Comparison of ENCODE assay signal across 18 cellular contexts in the genomic region with DNA sequence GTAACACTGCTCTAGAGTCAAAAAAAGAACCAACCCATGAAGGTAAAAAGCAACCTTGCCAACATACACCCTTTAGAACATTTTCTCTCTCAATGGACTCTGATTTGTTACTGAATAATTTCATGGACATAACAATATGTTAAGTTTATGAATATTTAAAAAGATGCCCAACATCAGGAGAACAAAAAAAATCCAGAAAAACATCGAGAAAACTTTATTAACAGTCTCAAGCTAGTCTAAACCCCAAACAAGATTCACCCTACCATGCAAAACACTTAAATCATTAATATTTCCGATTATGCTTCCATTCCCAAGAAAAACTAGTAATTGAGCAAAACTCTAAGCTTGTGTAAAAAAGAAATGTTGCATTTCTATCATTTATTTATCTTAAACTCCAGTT. TPM values are rescaled to one million over a fixed set of nuclear protein-coding genes. Genes with fewer than 3 reads are reported as not detected.
DNase-seq lines count a peak whose midpoint lies in the region; ATAC-seq, FAIRE-seq and TF ChIP-seq lines count a peak whose summit lies in the region.
"Had no signal": no experiment of that assay in that cellular context is flagged by ENCODE, and none has a peak within 500 bp of the region (broad histone marks: within the 10 kb centered on the region; RNA-seq: fewer than 3 reads in every experiment).

No MANE protein-coding gene starts in this region.

- peaks cover 3% of the 10 kb centered on the region for H3K27me3 Mint-ChIP-seq in neural progenitor cell (ENCODE audit: insufficient read depth, low read depth)
- H3K27me3 Mint-ChIP-seq in naive thymus-derived CD4-positive, alpha-beta T cell, result no peaks in the 10 kb centered on the region
- no peaks in the 10 kb centered on the region for H3K27me3 Mint-ChIP-seq in activated naive CD8-positive, alpha-beta T cell treated with anti-CD3 and anti-CD28 coated beads, Interleukin-2, amount 50 U/mL, for 24 hours
- H3K27me3 Mint-ChIP-seq: CD4-positive, CD25-positive, alpha-beta regulatory T cell had no signal

- H2AFZ ChIP-seq in OCI-LY1 (ENCODE audit: low read length), result no peak overlapping the region
- no peak overlapping the region for H2AFZ ChIP-seq in K562 (ENCODE audit: low read depth, low read length)
- H2AFZ ChIP-seq in neural progenitor cell (replicated peaks), result no peak overlapping the region

- H3K36me3 ChIP-seq in BLaER1 treated with 17β-estradiol and CSF1 and Interleukin-3, amounts not matched to agents 10 nM and 100 nM, result peaks cover 0 to 11% (median 3%) of the 10 kb centered on the region in 11 experiments; a peak in 6 of 22 replicates
- H3K36me3 ChIP-seq in OCI-LY1 (ENCODE audit: insufficient read depth, low read length) (peaks cover 42% of the 10 kb centered on the region), K562 (ENCODE audit: control insufficient read depth, insufficient read depth, low read length) (0 out of 3 replicates have a peak, but pooled peaks cover 2% of the 10 kb centered on the region), neural progenitor cell (no peaks in the 10 kb centered on the region)
- no peaks in the 10 kb centered on the region for H3K36me3 ChIP-seq in naive thymus-derived CD4-positive, alpha-beta T cell (ENCODE audit: control insufficient read depth in 2 of 3, insufficient read depth in 3 of 3, low read length in 3 of 3)

- no TSS peak for BruUV-seq in K562 (replicated peaks; lab: Mats Ljungman, UMichigan)

- H3F3A ChIP-seq in OCI-LY1 (ENCODE audit: insufficient read depth, low read length) (no peaks in the 10 kb centered on the region), neural progenitor cell (ENCODE audit: low read depth) (peaks cover 13% of the 10 kb centered on the region)

- in situ Hi-C loops in K562 (cut with MboI), result no loop called here

- peaks cover 4% of the 10 kb centered on the region for H3K9me3 Mint-ChIP-seq in neural progenitor cell
- H3K9me3 Mint-ChIP-seq in naive thymus-derived CD4-positive, alpha-beta T cell, result peaks cover 0 to 7% (median 0%) of the 10 kb centered on the region in 11 donors
- peaks cover 10% of the 10 kb centered on the region for H3K9me3 Mint-ChIP-seq in activated naive CD8-positive, alpha-beta T cell treated with anti-CD3 and anti-CD28 coated beads, Interleukin-2, amount 50 U/mL, for 24 hours

- H3K9me3 ChIP-seq in BLaER1 treated with 17β-estradiol and CSF1 and Interleukin-3, amounts not matched to agents 10 nM and 100 nM (replicated peaks in 1 of 11), result peaks cover 11 to 28% (median 20%) of the 10 kb centered on the region in 11 experiments
- H3K9me3 ChIP-seq in OCI-LY1 (ENCODE audit: low read length), result peaks cover 4% of the 10 kb centered on the region; the same call in 1 of the 2 replicates
- H3K9me3 ChIP-seq in K562 (replicated peaks; ENCODE audit: control insufficient read depth, insufficient read depth, low read depth, low read length), result no peaks in the 10 kb centered on the region
- H3K9me3 ChIP-seq in neural progenitor cell (ENCODE audit: low read depth), result no peaks in the 10 kb centered on the region
- H3K9me3 ChIP-seq in naive thymus-derived CD4-positive, alpha-beta T cell (ENCODE audit: control insufficient read depth in 2 of 3, low read length in 3 of 3), result no peaks in the 10 kb centered on the region
- H3K9me3 ChIP-seq: A549, Caco-2 had no signal

- 0 out of 22 replicates have a peak, but pooled peaks cover 0 to 10% (median 0%) of the 10 kb centered on the region in 11 experiments for H4K20me1 ChIP-seq in BLaER1 treated with 17β-estradiol and CSF1 and Interleukin-3, amounts not matched to agents 10 nM and 100 nM
- H4K20me1 ChIP-seq in OCI-LY1 (ENCODE audit: insufficient read depth, low read length), result no peaks in the 10 kb centered on the region
- no peaks in the 10 kb centered on the region for H4K20me1 ChIP-seq in K562 (replicated peaks; ENCODE audit: control insufficient read depth, insufficient read depth, low read length)
- H4K20me1 ChIP-seq in neural progenitor cell (ENCODE audit: low read depth), result no peaks in the 10 kb centered on the region

- H3K4me2 ChIP-seq in BLaER1 treated with 17β-estradiol and CSF1 and Interleukin-3, amounts not matched to agents 10 nM and 100 nM, result peak overlapping the region; percentile 54 to 91 (median 80)
- peak overlapping the region; percentile 38 for H3K4me2 ChIP-seq in OCI-LY1 (ENCODE audit: low read length)
- no peak overlapping the region for H3K4me2 ChIP-seq in K562 (ENCODE audit: insufficient read depth, low read length)
- H3K4me2 ChIP-seq in neural progenitor cell, result no peak overlapping the region
- H3K4me2 ChIP-seq: A549 had no signal

- no peak for DNase-seq in K562 (ENCODE audit: extremely low read depth in 1 of 4, low spot score in 3 of 4)
- DNase-seq in neural progenitor cell (ENCODE audit: low spot score), result no peak
- DNase-seq in naive thymus-derived CD4-positive, alpha-beta T cell, result no peak
- DNase-seq in activated naive CD8-positive, alpha-beta T cell treated with anti-CD3 and anti-CD28 coated beads, Interleukin-2, amount 50 U/mL, for 24 hours, result no peak
- no peak for DNase-seq in AG08395 (ENCODE audit: low spot score)
- DNase-seq: Caco-2; CD4-positive, CD25-positive, alpha-beta regulatory T cell; DMS153; GOT3; KG1; NCI-H1436; NCI-H2029 treated with DMSO at 0.1 percent for 48 hours; NCI-H2171 treated with DMSO at 0.1 percent for 48 hours; NCI-H748 treated with DMSO at 0.1 percent for 48 hours had no signal

- H3K36me3 Mint-ChIP-seq in neural progenitor cell, result peaks cover 7% of the 10 kb centered on the region
- H3K36me3 Mint-ChIP-seq in naive thymus-derived CD4-positive, alpha-beta T cell, result peaks cover 0 to 39% (median 18%) of the 10 kb centered on the region in 5 donors
- peaks cover 53% of the 10 kb centered on the region for H3K36me3 Mint-ChIP-seq in activated naive CD8-positive, alpha-beta T cell treated with anti-CD3 and anti-CD28 coated beads, Interleukin-2, amount 50 U/mL, for 24 hours (ENCODE audit: low read depth)

- H3K9me1 ChIP-seq in K562 (ENCODE audit: control insufficient read depth, insufficient read depth, low read length), result no peaks in the 10 kb centered on the region

- no peak for TF ChIP-seq EP300 in K562 (IDR thresholded peaks at IDR 0.05; ENCODE audit: low read length)

- no peak for TF ChIP-seq RAD21 in K562 (CRISPR knock-in tag; conservative IDR thresholded peaks at IDR 0.05 in 1 of 2, IDR thresholded peaks at IDR 0.05 in 1 of 2)

- H3K4me1 Mint-ChIP-seq in neural progenitor cell, result peaks cover 44% of the 10 kb centered on the region
- H3K4me1 Mint-ChIP-seq in naive thymus-derived CD4-positive, alpha-beta T cell, result peaks cover 8 to 63% (median 29%) of the 10 kb centered on the region in 7 donors
- peaks cover 75% of the 10 kb centered on the region for H3K4me1 Mint-ChIP-seq in activated naive CD8-positive, alpha-beta T cell treated with anti-CD3 and anti-CD28 coated beads, Interleukin-2, amount 50 U/mL, for 24 hours

- CTCF ChIA-PET in K562 (lab: Yijun Ruan, JAX; ENCODE audit: low intra/inter-chr PET ratio), result no interaction called here
- CTCF ChIA-PET in naive thymus-derived CD4-positive, alpha-beta T cell (lab: Charles Lee), result no interaction called here

- no peak for FAIRE-seq in K562 (lab: Jason Lieb, UNC)
- FAIRE-seq: A549 had no signal

- H3K79me2 ChIP-seq in OCI-LY1 (ENCODE audit: insufficient read depth, low read length), result peaks cover 100% of the 10 kb centered on the region
- peaks cover 92% of the 10 kb centered on the region for H3K79me2 ChIP-seq in K562 (ENCODE audit: control insufficient read depth, insufficient read depth, low read length)
- H3K79me2 ChIP-seq in neural progenitor cell (ENCODE audit: low read depth), result no peaks in the 10 kb centered on the region

- peak overlapping the region; percentile 57 for H3K4me3 Mint-ChIP-seq in neural progenitor cell
- no peak overlapping the region for H3K4me3 Mint-ChIP-seq in naive thymus-derived CD4-positive, alpha-beta T cell
- no peak overlapping the region for H3K4me3 Mint-ChIP-seq in activated naive CD8-positive, alpha-beta T cell treated with anti-CD3 and anti-CD28 coated beads, Interleukin-2, amount 50 U/mL, for 24 hours
- H3K4me3 Mint-ChIP-seq: CD4-positive, CD25-positive, alpha-beta regulatory T cell had no signal

- POLR2A ChIA-PET in K562 (lab: Yijun Ruan, JAX), result interaction anchor here (1.1 to 2.2 kb wide), 3 partner anchors 8 to 11 kb away, joined by 4 to 8 read pairs (median 4); no protein-coding TSS in a partner anchor
- POLR2A ChIA-PET in naive thymus-derived CD4-positive, alpha-beta T cell (lab: Charles Lee), result interaction anchor here (0.8 kb wide), 1 partner anchor 39 kb away, joined by 3 read pairs; no protein-coding TSS in a partner anchor

- no peak for TF ChIP-seq CTCF in OCI-LY1 (IDR thresholded peaks at IDR 0.05; ENCODE audit: low read length)
- no peak for TF ChIP-seq CTCF in K562 (IDR thresholded peaks at IDR 0.05 in 2 of 3, conservative IDR thresholded peaks at IDR 0.05 in 1 of 3; ENCODE audit: insufficient read depth in 2 of 3, low read depth in 1 of 3, low read length in 3 of 3)
- TF ChIP-seq CTCF in neural progenitor cell (IDR thresholded peaks at IDR 0.05), result no peak

- ATAC-seq in K562, result no peak
- no peak for ATAC-seq in naive thymus-derived CD4-positive, alpha-beta T cell
- no peak for ATAC-seq in GM21723 (IDR thresholded peaks at IDR 0.05; ENCODE audit: unreplicated experiment)
- ATAC-seq in activated naive CD8-positive, alpha-beta T cell treated with anti-CD3 and anti-CD28 coated beads, Interleukin-2, amount 50 U/mL, for 24 hours, result no peak
- ATAC-seq: A549 had no signal

- H3K27me3 ChIP-seq in BLaER1 treated with 17β-estradiol and CSF1 and Interleukin-3, amounts not matched to agents 10 nM and 100 nM, result no peaks in the 10 kb centered on the region
- H3K27me3 ChIP-seq in OCI-LY1 (ENCODE audit: insufficient read depth, low read length) (no peaks in the 10 kb centered on the region), K562 (ENCODE audit: control insufficient read depth in 2 of 2, insufficient read depth in 2 of 2, low read length in 2 of 2) (no peaks in the 10 kb centered on the region), neural progenitor cell (no peaks in the 10 kb centered on the region)
- H3K27me3 ChIP-seq in naive thymus-derived CD4-positive, alpha-beta T cell (ENCODE audit: control insufficient read depth in 2 of 2, insufficient read depth in 2 of 2, low read length in 2 of 2), result no peaks in the 10 kb centered on the region

- WGBS in K562 (ENCODE audit: insufficient coverage, low coverage, missing lambda C conversion rate), result 69% methylated on average over 2 of the region's 2 CpGs

- no peak for TF ChIP-seq POLR2A in K562 (conservative IDR thresholded peaks at IDR 0.05)

- H3K9me2 ChIP-seq in OCI-LY1 (ENCODE audit: low read depth, low read length), result no peaks in the 10 kb centered on the region

- peak overlapping the region in 7 of 10 experiments; percentile 1 to 54 (median 35); a peak in 8 of 20 replicates for H3K4me3 ChIP-seq in BLaER1 treated with 17β-estradiol and CSF1 and Interleukin-3, amounts not matched to agents 10 nM and 100 nM
- H3K4me3 ChIP-seq in OCI-LY1 (ENCODE audit: low read depth, low read length, poor library complexity, severe bottlenecking) (peak overlapping the region; percentile 2), K562 (no peak overlapping the region), neural progenitor cell (no peak overlapping the region)
- H3K4me3 ChIP-seq in naive thymus-derived CD4-positive, alpha-beta T cell (ENCODE audit: low read length), result no peak overlapping the region
- H3K4me3 ChIP-seq: A549 had no signal

- H3K27ac Mint-ChIP-seq in neural progenitor cell, result peak overlapping the region; percentile 95
- H3K27ac Mint-ChIP-seq in naive thymus-derived CD4-positive, alpha-beta T cell, result no peak overlapping the region
- H3K27ac Mint-ChIP-seq in activated naive CD8-positive, alpha-beta T cell treated with anti-CD3 and anti-CD28 coated beads, Interleukin-2, amount 50 U/mL, for 24 hours, result no peak overlapping the region

- intact Hi-C loops in K562 (cut with micrococcal nuclease), result loop anchor here (5.0 kb wide), 1 partner anchor 39 kb away; no protein-coding TSS in a partner anchor
- intact Hi-C loops in naive thymus-derived CD4-positive, alpha-beta T cell (cut with micrococcal nuclease), result no loop called here

- peaks cover 22 to 54% (median 41%) of the 10 kb centered on the region in 10 experiments for H3K4me1 ChIP-seq in BLaER1 treated with 17β-estradiol and CSF1 and Interleukin-3, amounts not matched to agents 10 nM and 100 nM
- H3K4me1 ChIP-seq in OCI-LY1 (ENCODE audit: insufficient read depth, low read length, severe bottlenecking) (peaks cover 63% of the 10 kb centered on the region), K562 (replicated peaks in 1 of 2; ENCODE audit: control insufficient read depth in 2 of 2, insufficient read depth in 2 of 2, low read length in 2 of 2) (peaks cover 0 to 40% of the 10 kb centered on the region in 2 experiments; a peak in 3 of 5 replicates), neural progenitor cell (peaks cover 18% of the 10 kb centered on the region)
- peaks cover 0 to 8% of the 10 kb centered on the region in 2 donors for H3K4me1 ChIP-seq in naive thymus-derived CD4-positive, alpha-beta T cell (ENCODE audit: control insufficient read depth in 2 of 2, insufficient read depth in 2 of 2, low read length in 2 of 2)
- H3K4me1 ChIP-seq: A549, Caco-2 had no signal

- H3K27ac ChIP-seq in BLaER1 treated with 17β-estradiol and CSF1 and Interleukin-3, amounts not matched to agents 10 nM and 100 nM, result peak overlapping the region in 6 of 11 experiments; percentile 37 to 62 (median 52); a peak in 8 of 22 replicates
- peak overlapping the region; percentile 72 for H3K27ac ChIP-seq in OCI-LY1 (ENCODE audit: low read depth, low read length, poor library complexity, severe bottlenecking)
- H3K27ac ChIP-seq in K562 (ENCODE audit: extremely low read depth, low read depth, low read length), result no peak overlapping the region
- H3K27ac ChIP-seq in neural progenitor cell, result no peak overlapping the region
- H3K27ac ChIP-seq in naive thymus-derived CD4-positive, alpha-beta T cell (ENCODE audit: low read depth, low read length), result no peak overlapping the region
- H3K27ac ChIP-seq: A549 had no signal

- peak overlapping the region in 5 of 11 experiments; percentile 32 to 47 (median 41); a peak in 10 of 22 replicates for H3K9ac ChIP-seq in BLaER1 treated with 17β-estradiol and CSF1 and Interleukin-3, amounts not matched to agents 10 nM and 100 nM
- H3K9ac ChIP-seq in OCI-LY1 (ENCODE audit: low read length), result peak overlapping the region; percentile 17; the same call in 1 of the 2 replicates
- H3K9ac ChIP-seq in K562 (ENCODE audit: insufficient read depth in 1 of 2, low read depth in 2 of 2, low read length in 2 of 2), result no peak overlapping the region
- H3K9ac ChIP-seq in neural progenitor cell, result no peak overlapping the region

RNA-seq across cellular contexts. Expression of gene OSBPL3, which starts 46.7 kb away (rescaled TPM):
- total RNA-seq in K562 (2011; cell fraction: chromatin; rRNA removed; ENCODE audit: low replicate concordance), result 124 and 131 TPM in 2 replicates
- total RNA-seq in K562 (2011; cell fraction: nucleolus; rRNA removed), result 33.5 and 46.1 TPM in 2 replicates
- 48.8 and 79.4 TPM in 2 replicates for total RNA-seq in K562 (2011; cell fraction: nucleoplasm; rRNA removed)
- total RNA-seq in K562 (2014; rRNA removed) (16.3 and 22.1 TPM in 2 replicates), K562 (2014; rRNA removed; fragmentation: Illumina TruSeq; extraction: Trizol) (33.4 and 39.0 TPM in 2 replicates), K562 (2015; rRNA removed; fragmentation: Illumina TruSeq; extraction: Trizol) (25.4 and 26.5 TPM in 2 replicates), K562 (2021) (35.0 and 37.2 TPM in 2 replicates), neural progenitor cell (ENCODE audit: low replicate concordance) (5.6 and 8.0 TPM in 2 replicates)
- polyA plus RNA-seq in K562 (2011; rRNA removed) (23.8 and 34.0 TPM in 2 replicates), K562 (2014; fragmentation: Illumina TruSeq; extraction: Trizol) (24.9 and 29.9 TPM in 2 replicates), K562 (2014; fragmentation: Nextera tagmentation; extraction: Ambion mirVana) (1 to 10 TPM; 4.8 to 6.8 TPM), K562 (2014; rRNA removed) (20.3 and 21.2 TPM in 2 replicates)
- polyA plus RNA-seq in K562 (2011; cell fraction: cytosol; rRNA removed), result 7.9 and 9.7 TPM in 2 replicates
- 50.5 and 63.2 TPM in 2 replicates for polyA plus RNA-seq in K562 (2011; cell fraction: nucleus; rRNA removed)
- 13.1 and 17.7 TPM in 2 replicates for polyA plus RNA-seq in K562 (2012)
- polyA minus RNA-seq in K562 (2011; rRNA and poly(A)+ RNA removed), result 70.4 and 71.2 TPM in 2 replicates
- 20.3 and 33.0 TPM in 2 replicates for polyA minus RNA-seq in K562 (2011; cell fraction: cytosol; rRNA and poly(A)+ RNA removed)
- polyA minus RNA-seq in K562 (2011; cell fraction: nucleus; rRNA and poly(A)+ RNA removed), result 46.0 and 48.3 TPM in 2 replicates
- 10 to 100 TPM; 17.1 to 75.7 (median 22.7) TPM for total RNA-seq in naive thymus-derived CD4-positive, alpha-beta T cell
- 1 to 10 TPM; 4.5 to 5.0 TPM for polyA plus RNA-seq in naive thymus-derived CD4-positive, alpha-beta T cell

Comparison
In these comparisons a context has a peak if more than half of its experiments do, and no peak if none do; other contexts are left out.
1. H3K27ac ChIP-seq: peak in BLaER1 treated with 17β-estradiol and CSF1 and Interleukin-3, amounts not matched to agents 10 nM and 100 nM (6 of 11) and OCI-LY1 (single experiment); none in K562 (single experiment), neural progenitor cell (single experiment) and naive thymus-derived CD4-positive, alpha-beta T cell (single experiment).
2. H3K4me2 ChIP-seq: peak in BLaER1 treated with 17β-estradiol and CSF1 and Interleukin-3, amounts not matched to agents 10 nM and 100 nM (11 of 11) and OCI-LY1 (single experiment); none in K562 (single experiment) and neural progenitor cell (single experiment).
3. H3K4me3 ChIP-seq: peak in BLaER1 treated with 17β-estradiol and CSF1 and Interleukin-3, amounts not matched to agents 10 nM and 100 nM (7 of 10) and OCI-LY1 (single experiment); none in K562 (single experiment), neural progenitor cell (single experiment) and naive thymus-derived CD4-positive, alpha-beta T cell (single experiment).